ENCODE assay signal across 8 cellular contexts in the genomic region with DNA sequence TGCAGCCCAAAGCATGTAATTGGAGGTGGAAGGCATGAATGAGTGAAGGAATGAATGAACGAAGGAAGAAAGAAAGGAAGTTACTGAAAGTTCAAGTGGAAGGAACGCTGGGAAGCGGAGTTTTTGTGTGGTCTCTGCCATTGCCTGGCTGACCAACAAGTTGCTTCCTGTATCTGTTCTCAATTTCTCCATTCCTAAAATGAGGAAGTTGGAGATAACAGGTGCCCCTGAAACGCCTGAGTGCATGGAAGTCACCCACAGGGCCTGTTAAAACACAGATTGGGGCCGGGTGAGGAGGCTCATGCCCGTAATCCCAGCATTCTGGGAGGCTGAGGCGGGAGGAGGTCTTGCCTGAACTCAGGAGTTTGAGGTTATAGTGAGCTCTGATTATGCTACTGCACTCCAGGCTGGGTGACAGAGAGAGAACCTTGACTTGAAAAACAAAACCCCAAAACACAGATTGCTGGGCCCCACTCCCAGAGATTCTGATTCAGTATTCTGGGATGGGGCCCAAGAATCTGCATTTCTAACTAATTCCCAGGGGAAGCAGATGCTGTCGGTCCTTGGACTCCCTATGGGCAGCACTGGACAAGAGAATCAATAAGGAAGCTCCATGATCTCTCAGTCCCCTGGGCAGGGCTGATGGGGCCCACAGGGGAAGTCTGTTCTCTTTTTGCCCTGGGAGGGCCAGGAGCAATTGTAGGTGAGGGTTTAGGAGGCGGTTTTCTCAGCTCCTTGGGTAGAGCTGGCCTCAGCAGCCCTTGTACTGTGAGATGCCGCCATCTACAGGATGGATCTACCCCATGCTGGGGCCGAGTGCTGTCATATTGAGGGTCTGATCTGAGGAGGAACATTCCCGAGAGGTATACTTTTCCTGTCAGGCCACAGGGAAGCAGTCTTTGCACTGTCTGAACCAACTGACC. TPM values are rescaled to one million over a fixed set of nuclear protein-coding genes. Genes with fewer than 3 reads are reported as not detected.
DNase-seq lines count a peak whose midpoint lies in the region; ATAC-seq, FAIRE-seq and TF ChIP-seq lines count a peak whose summit lies in the region.

No MANE protein-coding gene starts in this region.

- no peaks in the 10 kb centered on the region for H3K27me3 ChIP-seq in HL-60 (ENCODE audit: insufficient read depth, poor library complexity, severe bottlenecking)
- no peaks in the 10 kb centered on the region for H3K27me3 ChIP-seq in Panc1 (ENCODE audit: control insufficient read depth, insufficient read depth, low read length)
- no peaks in the 10 kb centered on the region for H3K27me3 ChIP-seq in cardiac muscle cell
- H3K27me3 ChIP-seq in prostate gland (replicated peaks; ENCODE audit: insufficient read depth) = no peaks in the 10 kb centered on the region

- H3K4me3 ChIP-seq in HL-60 (replicated peaks; ENCODE audit: insufficient read depth, low read length) (no peak overlapping the region), Panc1 (ENCODE audit: low read depth in 2 of 2, low read length in 2 of 2) (no peak overlapping the region), cardiac muscle cell (no peak overlapping the region), prostate gland (no peak overlapping the region)

- ATAC-seq in Panc1 (peak; percentile 97), GM21390 (IDR thresholded peaks at IDR 0.05; ENCODE audit: unreplicated experiment) (no peak)

- POLR2A ChIA-PET in Panc1 (lab: Charles Lee) = interaction anchor here (0.5 kb wide), 1 partner anchor 88 kb away, joined by 3 read pairs; no protein-coding TSS in a partner anchor

- H3K9me3 ChIP-seq in Panc1 (ENCODE audit: control insufficient read depth, insufficient read depth, low read depth, low read length) (no peaks in the 10 kb centered on the region), cardiac muscle cell (ENCODE audit: low read depth) (no peaks in the 10 kb centered on the region), prostate gland (no peaks in the 10 kb centered on the region)

- FAIRE-seq in GM18507 (lab: Jason Lieb, UNC) = peak; percentile 82

- intact Hi-C loops in Panc1 (cut with micrococcal nuclease; ENCODE audit: unreplicated experiment) (loop anchor here (10.0 kb wide), 1 partner anchor 102 kb away; no protein-coding TSS in a partner anchor), prostate gland (cut with DNase I) (loop anchor here (5.0 kb wide), 1 partner anchor 144 kb away; no protein-coding TSS in a partner anchor)

- H3K36me3 ChIP-seq in Panc1 (ENCODE audit: control insufficient read depth, insufficient read depth, low read length) (no peaks in the 10 kb centered on the region), cardiac muscle cell (no peaks in the 10 kb centered on the region), prostate gland (no peaks in the 10 kb centered on the region)

- H3K4me1 ChIP-seq in Panc1 (ENCODE audit: control insufficient read depth, insufficient read depth, low read length) (no peaks in the 10 kb centered on the region), cardiac muscle cell (ENCODE audit: low read depth) (peaks cover 13% of the 10 kb centered on the region), prostate gland (replicated peaks) (no peaks in the 10 kb centered on the region)

- TF ChIP-seq POLR2A in prostate gland (IDR thresholded peaks at IDR 0.05) = no peak

- H3K27ac ChIP-seq in HL-60 (replicated peaks) (peak overlapping the region; percentile 71), Panc1 (ENCODE audit: low read length) (no peak overlapping the region), cardiac muscle cell (no peak overlapping the region), prostate gland (no peak overlapping the region)

- in situ Hi-C loops in Panc1 (cut with HindIII; ENCODE audit: low pct_unique_long_range_greater_than_20kb, low sequenced_read_pairs) = no loop called here

- DNase-seq in AG09319 (ENCODE audit: extremely low read depth, low read depth) = no peak
- peak; percentile 68 for DNase-seq in GM18507 (ENCODE audit: extremely low spot score, insufficient read length, low read depth)
- DNase-seq in HL-60 (ENCODE audit: low read depth in 1 of 2, low spot score in 1 of 2) = peak; percentile 87 to 93
- peak; percentile 51 for DNase-seq in Panc1 (ENCODE audit: low read depth, low spot score)
- DNase-seq in activated naive CD4-positive, alpha-beta T cell (lab: John Stamatoyannopoulos, UW) = peak in 3 of 4 experiments; percentile 11 to 25 (median 23)
- peak; percentile 79 to 83 for DNase-seq in cardiac muscle cell (ENCODE audit: low read depth in 1 of 2, low spot score in 1 of 2)
- peak; percentile 21 for DNase-seq in prostate gland (ENCODE audit: low spot score)

- WGBS in prostate gland = 49% methylated on average over 12 of the region's 12 CpGs

- CTCF ChIA-PET in Panc1 (lab: Charles Lee) = interaction anchor here (0.5 to 1.7 kb wide), 11 partner anchors 9 to 165 kb away, joined by 3 to 9 read pairs (median 4); a partner anchor contains a TSS

- no TSS peak for BruUV-seq in Panc1 (replicated peaks; lab: Mats Ljungman, UMichigan)

- TF ChIP-seq CTCF in AG09319 (IDR thresholded peaks at IDR 0.05; ENCODE audit: low read depth, low read length) = peak; percentile 44
- peak; percentile 72 for TF ChIP-seq CTCF in HL-60 (IDR thresholded peaks at IDR 0.05; ENCODE audit: insufficient read depth, low read length)
- TF ChIP-seq CTCF in Panc1 (IDR thresholded peaks at IDR 0.05) = peak; percentile 85
- TF ChIP-seq CTCF in cardiac muscle cell (IDR thresholded peaks at IDR 0.05; ENCODE audit: low read depth, low read length) = peak; percentile 78
- peak in 2 of 4 experiments; percentile 43 to 70 for TF ChIP-seq CTCF in prostate gland (IDR thresholded peaks at IDR 0.05)

RNA-seq across cellular contexts. Expression of a gene that starts 3.3 kb away (rescaled TPM):
- total RNA-seq in Panc1 (2021; ENCODE audit: unreplicated experiment) (not detected), cardiac muscle cell (not detected in 2 replicates), prostate gland (not detected)
- polyA plus RNA-seq in Panc1 (2012; ENCODE audit: insufficient read length) = not detected
- not detected in 2 replicates for polyA plus RNA-seq in cardiac muscle cell

RNA-seq across cellular contexts. Expression of a gene that starts 43.2 kb away (rescaled TPM):
- total RNA-seq in Panc1 (2021; ENCODE audit: unreplicated experiment) (97.4 TPM), cardiac muscle cell (77.1 and 87.9 TPM in 2 replicates), prostate gland (100 to 1,000 TPM in 1 of 2 donors, 10 to 100 TPM in 1; 86.6 to 117 TPM)
- polyA plus RNA-seq in Panc1 (2012; ENCODE audit: insufficient read length) = 54.1 TPM
- 71.7 and 88.5 TPM in 2 replicates for polyA plus RNA-seq in cardiac muscle cell

RNA-seq across cellular contexts. Expression of a gene that starts 48.4 kb away (rescaled TPM):
- total RNA-seq in Panc1 (2021; ENCODE audit: unreplicated experiment) = 14.3 TPM
- 9.8 TPM for polyA plus RNA-seq in Panc1 (2012; ENCODE audit: insufficient read length)
- 23.0 and 25.0 TPM in 2 replicates for total RNA-seq in cardiac muscle cell
- 36.6 and 40.4 TPM in 2 replicates for polyA plus RNA-seq in cardiac muscle cell
- total RNA-seq in prostate gland = 100 to 1,000 TPM in 1 of 2 donors, 10 to 100 TPM in 1; 51.4 to 111 TPM
